Comparison of ENCODE assay signal across 8 cellular contexts in genomic region chr12:76878045-76878898, GRCh38. TPM values are rescaled to one million over a fixed set of nuclear protein-coding genes. Genes with fewer than 3 reads are reported as not detected.
DNase-seq lines count a peak whose midpoint lies in the region; ATAC-seq and TF ChIP-seq lines count a peak whose summit lies in the region.

No MANE protein-coding gene starts in this region.

- DNase-seq in stimulated activated CD4-positive, alpha-beta T cell treated with anti-CD3 and anti-CD28 coated beads, Interleukin-15, amount 100 ng/mL, for 24 hours, result peak; percentile 27
- no peak for DNase-seq in stimulated activated CD4-positive, alpha-beta T cell treated with anti-CD3 and anti-CD28 coated beads, Interleukin-4, amount 100 ng/mL, for 24 hours
- peak; percentile 17 for DNase-seq in MM.1S
- DNase-seq in activated naive CD4-positive, alpha-beta T cell treated with anti-CD3 and anti-CD28 coated beads, Interleukin-2, amount 10 ng/mL, durations not matched to agents 7 days and 5 days, result peak; percentile 22
- DNase-seq in right atrium auricular region (ENCODE audit: low spot score), result no peak
- DNase-seq in sciatic nerve (ENCODE audit: low spot score), result no peak
- no peak for DNase-seq in epidermal melanocyte (ENCODE audit: insufficient read length, low spot score)

- H3K36me3 Mint-ChIP-seq in activated naive CD4-positive, alpha-beta T cell treated with anti-CD3 and anti-CD28 coated beads, Interleukin-2, amount 10 ng/mL, durations not matched to agents 7 days and 5 days, result no peaks in the 10 kb centered on the region

- no peak overlapping the region for H3K27ac Mint-ChIP-seq in activated naive CD4-positive, alpha-beta T cell treated with anti-CD3 and anti-CD28 coated beads, Interleukin-2, amount 10 ng/mL, durations not matched to agents 7 days and 5 days

- peaks cover 16% of the 10 kb centered on the region for H3K4me1 Mint-ChIP-seq in activated naive CD4-positive, alpha-beta T cell treated with anti-CD3 and anti-CD28 coated beads, Interleukin-2, amount 10 ng/mL, durations not matched to agents 7 days and 5 days

- H3K9me3 ChIP-seq in HEK293 (ENCODE audit: control insufficient read depth, insufficient read depth, low read depth, low read length), result no peaks in the 10 kb centered on the region
- no peaks in the 10 kb centered on the region for H3K9me3 ChIP-seq in MM.1S (replicated peaks; ENCODE audit: insufficient read depth, low read length)
- H3K9me3 ChIP-seq in right atrium auricular region, result peaks cover 0 to under 1% of the 10 kb centered on the region in 2 donors

- no peaks in the 10 kb centered on the region for H3K9me2 ChIP-seq in MM.1S (replicated peaks; ENCODE audit: insufficient read depth, low read length)

- H3K27me3 Mint-ChIP-seq in activated naive CD4-positive, alpha-beta T cell treated with anti-CD3 and anti-CD28 coated beads, Interleukin-2, amount 10 ng/mL, durations not matched to agents 7 days and 5 days, result peaks cover 51% of the 10 kb centered on the region

- H4K20me1 ChIP-seq in MM.1S (ENCODE audit: insufficient read depth, low read length), result no peaks in the 10 kb centered on the region

- H3K79me2 ChIP-seq in MM.1S (ENCODE audit: low read length), result no peaks in the 10 kb centered on the region

- POLR2A ChIA-PET in HEK293 (lab: Yijun Ruan, JAX), result interaction anchor here (0.6 to 1.5 kb wide), 13 partner anchors 8 to 593 kb away, joined by 3 to 11 read pairs (median 3); partner anchors contain the start of gene ZDHHC17

- no peaks in the 10 kb centered on the region for H3K9me3 Mint-ChIP-seq in activated naive CD4-positive, alpha-beta T cell treated with anti-CD3 and anti-CD28 coated beads, Interleukin-2, amount 10 ng/mL, durations not matched to agents 7 days and 5 days

- peak overlapping the region; percentile 91 for H3K4me3 Mint-ChIP-seq in activated naive CD4-positive, alpha-beta T cell treated with anti-CD3 and anti-CD28 coated beads, Interleukin-2, amount 10 ng/mL, durations not matched to agents 7 days and 5 days

- intact Hi-C loops in sciatic nerve (cut with DNase I), result no loop called here

- H2AFZ ChIP-seq in MM.1S (ENCODE audit: low read length), result peak overlapping the region; percentile 98

- no peaks in the 10 kb centered on the region for H3K27me3 ChIP-seq in MM.1S (replicated peaks; ENCODE audit: insufficient read depth, low read length)
- H3K27me3 ChIP-seq in right atrium auricular region, result no peaks in the 10 kb centered on the region

- H3K4me3 ChIP-seq in HEK293 (ENCODE audit: low read depth, low read length) (peak overlapping the region; percentile 71), MM.1S (ENCODE audit: low read length) (peak overlapping the region; percentile 85), right atrium auricular region (peak overlapping the region; percentile 53 to 72)

- peak; percentile 52; the same call in 1 of the 2 replicates for TF ChIP-seq CTCF in HEK293 (tag by site-specific recombination; IDR thresholded peaks at IDR 0.05)
- peak; percentile 31 for TF ChIP-seq CTCF in MM.1S (IDR thresholded peaks at IDR 0.05; ENCODE audit: low read length)
- no peak for TF ChIP-seq CTCF in right atrium auricular region (IDR thresholded peaks at IDR 0.05)

- H3K4me2 ChIP-seq in MM.1S (ENCODE audit: low read depth, low read length), result peak overlapping the region; percentile 93

- ATAC-seq in sciatic nerve, result peak; percentile 5

- peaks cover 38% of the 10 kb centered on the region for H3K4me1 ChIP-seq in HEK293 (ENCODE audit: control insufficient read depth, insufficient read depth, low read length)
- no peaks in the 10 kb centered on the region for H3K4me1 ChIP-seq in MM.1S (ENCODE audit: low read length)
- H3K4me1 ChIP-seq in right atrium auricular region, result peaks cover 0 to 17% of the 10 kb centered on the region in 2 donors

- peaks cover 11% of the 10 kb centered on the region; the same call in 1 of the 2 replicates for H3F3A ChIP-seq in MM.1S (ENCODE audit: insufficient read depth, low read length)

- peak overlapping the region; percentile 44; the same call in 1 of the 2 replicates for H3K9ac ChIP-seq in MM.1S (ENCODE audit: low read length)

- peaks cover 0 to 3% of the 10 kb centered on the region in 2 experiments; a peak in 1 of 3 replicates for H3K36me3 ChIP-seq in HEK293 (ENCODE audit: control insufficient read depth in 2 of 2, insufficient read depth in 1 of 2, low read length in 2 of 2)
- no peaks in the 10 kb centered on the region for H3K36me3 ChIP-seq in MM.1S (replicated peaks; ENCODE audit: insufficient read depth, low read length)
- no peaks in the 10 kb centered on the region for H3K36me3 ChIP-seq in right atrium auricular region

- CTCF ChIA-PET in HEK293 (lab: Yijun Ruan, JAX), result no interaction called here
- CTCF ChIA-PET in activated naive CD4-positive, alpha-beta T cell treated with anti-CD3 and anti-CD28 coated beads, Interleukin-2, amount 10 ng/mL, durations not matched to agents 7 days and 5 days (lab: Charles Lee), result no interaction called here

- H3K27ac ChIP-seq in HEK293 (ENCODE audit: extremely low read depth, low read depth, low read length) (peak overlapping the region; percentile 72; the same call in 1 of the 2 replicates), MM.1S (ENCODE audit: low read length) (no peak overlapping the region), right atrium auricular region (peak overlapping the region; percentile 75 to 85)

TF ChIP-seq in HEK293, 187 proteins besides CTCF, POLR2A, EP300 and RAD21 (continues in another document):
- peak; percentile 29; the same call in 1 of the 2 replicates for TF ChIP-seq ZIC2 (tag by site-specific recombination; IDR thresholded peaks at IDR 0.05)
- no peak for TF ChIP-seq ZNF114 (tag by site-specific recombination; IDR thresholded peaks at IDR 0.05)
- 0 out of 2 replicates have a peak, but pooled peaks have one; percentile 12 for TF ChIP-seq KLF7 (tag by site-specific recombination; IDR thresholded peaks at IDR 0.05; ENCODE audit: borderline replicate concordance)
- TF ChIP-seq ZBTB20 (tag by site-specific recombination; IDR thresholded peaks at IDR 0.05), result peak; percentile 33; the same call in 1 of the 2 replicates
- TF ChIP-seq ZNF302 (tag by site-specific recombination; IDR thresholded peaks at IDR 0.05; ENCODE audit: low read depth), result no peak
- no peak; the same call in 1 of the 2 replicates for TF ChIP-seq SP2 (tag by site-specific recombination; IDR thresholded peaks at IDR 0.05)
- no peak for TF ChIP-seq MZF1 (tag by site-specific recombination; IDR thresholded peaks at IDR 0.05; ENCODE audit: borderline replicate concordance)
- TF ChIP-seq, protein P1, sequence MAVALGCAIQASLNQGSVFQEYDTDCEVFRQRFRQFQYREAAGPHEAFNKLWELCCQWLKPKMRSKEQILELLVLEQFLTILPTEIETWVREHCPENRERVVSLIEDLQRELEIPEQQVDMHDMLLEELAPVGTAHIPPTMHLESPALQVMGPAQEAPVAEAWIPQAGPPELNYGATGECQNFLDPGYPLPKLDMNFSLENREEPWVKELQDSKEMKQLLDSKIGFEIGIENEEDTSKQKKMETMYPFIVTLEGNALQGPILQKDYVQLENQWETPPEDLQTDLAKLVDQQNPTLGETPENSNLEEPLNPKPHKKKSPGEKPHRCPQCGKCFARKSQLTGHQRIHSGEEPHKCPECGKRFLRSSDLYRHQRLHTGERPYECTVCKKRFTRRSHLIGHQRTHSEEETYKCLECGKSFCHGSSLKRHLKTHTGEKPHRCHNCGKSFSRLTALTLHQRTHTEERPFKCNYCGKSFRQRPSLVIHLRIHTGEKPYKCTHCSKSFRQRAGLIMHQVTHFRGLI (tag by site-specific recombination; IDR thresholded peaks at IDR 0.05), result no peak
- peak; percentile 46; the same call in 1 of the 2 replicates for TF ChIP-seq ZNF423 (tag by site-specific recombination; IDR thresholded peaks at IDR 0.05)
- TF ChIP-seq ZNF548 (tag by site-specific recombination; IDR thresholded peaks at IDR 0.05), result no peak
- no peak for TF ChIP-seq SP7 (tag by site-specific recombination; IDR thresholded peaks at IDR 0.05)
- TF ChIP-seq ZNF776 (tag by site-specific recombination; IDR thresholded peaks at IDR 0.05; ENCODE audit: borderline replicate concordance), result no peak
- TF ChIP-seq GLIS1 (tag by site-specific recombination; IDR thresholded peaks at IDR 0.05), result peak; percentile 56
- TF ChIP-seq ZNF18 (tag by site-specific recombination; IDR thresholded peaks at IDR 0.05), result no peak
- TF ChIP-seq ZSCAN16 (tag by site-specific recombination; IDR thresholded peaks at IDR 0.05), result no peak
- TF ChIP-seq, protein P2, sequence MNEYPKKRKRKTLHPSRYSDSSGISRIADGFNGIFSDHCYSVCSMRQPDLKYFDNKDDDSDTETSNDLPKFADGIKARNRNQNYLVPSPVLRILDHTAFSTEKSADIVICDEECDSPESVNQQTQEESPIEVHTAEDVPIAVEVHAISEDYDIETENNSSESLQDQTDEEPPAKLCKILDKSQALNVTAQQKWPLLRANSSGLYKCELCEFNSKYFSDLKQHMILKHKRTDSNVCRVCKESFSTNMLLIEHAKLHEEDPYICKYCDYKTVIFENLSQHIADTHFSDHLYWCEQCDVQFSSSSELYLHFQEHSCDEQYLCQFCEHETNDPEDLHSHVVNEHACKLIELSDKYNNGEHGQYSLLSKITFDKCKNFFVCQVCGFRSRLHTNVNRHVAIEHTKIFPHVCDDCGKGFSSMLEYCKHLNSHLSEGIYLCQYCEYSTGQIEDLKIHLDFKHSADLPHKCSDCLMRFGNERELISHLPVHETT (tag by site-specific recombination; IDR thresholded peaks at IDR 0.05), result no peak
- TF ChIP-seq ZNF335 (tag by site-specific recombination; conservative IDR thresholded peaks at IDR 0.05), result peak; percentile 83
- TF ChIP-seq GLIS2 (tag by site-specific recombination; IDR thresholded peaks at IDR 0.05), result peak; percentile 92
- TF ChIP-seq ZNF580 (tag by site-specific recombination; IDR thresholded peaks at IDR 0.05), result no peak

RNA-seq across cellular contexts. Expression of gene CSRP2, which starts 0.5 kb away (rescaled TPM):
- total RNA-seq in right atrium auricular region, result 10 to 100 TPM in 1 of 2 donors, 1 to 10 TPM in 1; 6.4 to 11.6 TPM
- total RNA-seq in sciatic nerve, result 28.8 TPM

Comparison
In these comparisons a context has a peak if more than half of its experiments do, and no peak if none do; other contexts are left out.
1. DNase-seq: peak in stimulated activated CD4-positive, alpha-beta T cell treated with anti-CD3 and anti-CD28 coated beads, Interleukin-15, amount 100 ng/mL, for 24 hours (single experiment), MM.1S (single experiment) and activated naive CD4-positive, alpha-beta T cell treated with anti-CD3 and anti-CD28 coated beads, Interleukin-2, amount 10 ng/mL, durations not matched to agents 7 days and 5 days (single experiment); none in stimulated activated CD4-positive, alpha-beta T cell treated with anti-CD3 and anti-CD28 coated beads, Interleukin-4, amount 100 ng/mL, for 24 hours (single experiment), right atrium auricular region (single experiment), sciatic nerve (single experiment) and epidermal melanocyte (single experiment).
2. CTCF ChIP-seq: peak in HEK293 (single experiment) and MM.1S (single experiment); none in right atrium auricular region (0 of 2).
3. Peak in every context shown above with its lines, with median percentiles within 50 percentile points of each other: H3K4me3 ChIP-seq.